ENCODE assay signal across 17 cellular contexts in the genomic region with DNA sequence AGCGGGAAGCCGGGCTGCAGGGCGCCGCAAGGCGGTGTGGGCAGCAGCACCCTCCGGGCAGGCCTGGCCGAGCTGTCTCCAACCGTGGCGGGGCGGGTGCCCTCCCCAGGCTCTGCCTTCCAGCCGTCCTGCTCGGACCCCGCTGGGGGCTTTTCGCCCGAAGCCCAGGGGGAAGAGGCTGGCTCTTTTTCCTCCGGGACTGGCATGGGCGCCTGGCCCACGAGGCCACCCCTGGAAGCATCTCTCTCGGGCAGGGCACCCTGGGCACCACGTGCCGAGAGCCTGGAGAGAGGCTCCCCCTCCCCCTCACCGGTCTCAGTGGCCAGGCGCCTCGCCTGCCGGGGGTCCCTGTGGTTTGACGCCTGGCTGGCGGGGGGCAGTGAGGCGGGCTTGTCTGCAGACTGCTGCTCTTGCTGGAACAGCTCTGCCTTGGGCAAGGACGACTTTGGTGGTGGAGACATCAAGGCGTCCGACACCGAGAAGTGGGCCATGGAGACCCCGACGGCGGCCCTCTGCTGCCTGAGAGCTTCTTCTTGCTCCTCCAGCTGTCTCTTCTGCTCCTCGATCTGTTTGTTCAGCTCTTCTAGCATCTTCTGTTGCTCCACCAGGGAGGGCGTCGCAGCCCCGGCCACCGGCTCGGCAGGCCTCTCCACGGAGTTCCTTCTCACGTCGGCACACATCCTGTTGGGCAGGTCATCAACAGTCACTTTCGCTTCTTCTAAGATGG. TPM values are rescaled to one million over a fixed set of nuclear protein-coding genes. Genes with fewer than 3 reads are reported as not detected.
DNase-seq lines count a peak whose midpoint lies in the region; ATAC-seq and TF ChIP-seq lines count a peak whose summit lies in the region.
"Had no signal": no experiment of that assay in that cellular context is flagged by ENCODE, and none has a peak within 500 bp of the region (broad histone marks: within the 10 kb centered on the region; RNA-seq: fewer than 3 reads in every experiment).

No MANE protein-coding gene starts in this region.

- no peaks in the 10 kb centered on the region for H3K27me3 ChIP-seq in IMR-90 (ENCODE audit: control insufficient read depth, insufficient read depth, low read length)
- H3K27me3 ChIP-seq in endodermal cell (ENCODE audit: control insufficient read depth, insufficient read depth, low read length, poor library complexity, severe bottlenecking), result no peaks in the 10 kb centered on the region
- no peaks in the 10 kb centered on the region for H3K27me3 ChIP-seq in osteoblast (ENCODE audit: insufficient read depth, low read length)

- H3K79me1 ChIP-seq in IMR-90 (ENCODE audit: low read depth in 1 of 2, low read length in 2 of 2), result 0 out of 4 replicates have a peak, but pooled peaks cover 0 to 1% of the 10 kb centered on the region in 2 experiments

- no peak overlapping the region for H2BK5ac ChIP-seq in IMR-90 (ENCODE audit: low read depth, low read length, poor library complexity, severe bottlenecking)

- peaks cover 5% of the 10 kb centered on the region for H3K4me1 Mint-ChIP-seq in endodermal cell

- intact Hi-C loops in IMR-90 (cut with micrococcal nuclease), result no loop called here

- CTCF ChIA-PET in IMR-90 (lab: Yijun Ruan, JAX), result no interaction called here

- no TSS peak for BruUV-seq in IMR-90 (replicated peaks; lab: Mats Ljungman, UMichigan)

- DNase-seq in D341Med (ENCODE audit: low spot score), result peak; percentile 26
- no peak for DNase-seq in IMR-90
- DNase-seq in endodermal cell, result no peak
- DNase-seq in osteoblast (ENCODE audit: insufficient read length, low spot score, missing footprints), result peak; percentile 74
- DNase-seq in left lobe of liver (ENCODE audit: low spot score), result no peak
- no peak for DNase-seq in foreskin fibroblast
- DNase-seq in NAMALWA (ENCODE audit: low spot score), result no peak
- DNase-seq: Calu3; CD4-positive, alpha-beta T cell; DMS79 treated with DMSO at 0.1 percent for 48 hours; GOT3; Kasumi-1; NCI-H1105 treated with DMSO at 0.1 percent for 48 hours; NCI-H187; NCI-H69; NK-92 treated with Interleukin-12 subunit alpha and Interleukin-12 subunit beta, amount 100 ng/mL, for 24 hours; OCI-M1 had no signal

- dilution Hi-C loops in IMR-90 (cut with HindIII; ENCODE audit: low sequenced_read_pairs, unreplicated experiment), result no loop called here

- H3K36me3 ChIP-seq in IMR-90 (ENCODE audit: control insufficient read depth, insufficient read depth, low read length) (peaks cover 16% of the 10 kb centered on the region), endodermal cell (ENCODE audit: control insufficient read depth, insufficient read depth, low read length) (peaks cover 19% of the 10 kb centered on the region), osteoblast (ENCODE audit: insufficient read depth, low read length) (peaks cover 18% of the 10 kb centered on the region)

- peaks cover 11% of the 10 kb centered on the region for H3K36me3 Mint-ChIP-seq in endodermal cell (ENCODE audit: low read depth)

- ATAC-seq in IMR-90 (ENCODE audit: low read depth), result no peak
- no peak for ATAC-seq in left lobe of liver

- H2AK5ac ChIP-seq in IMR-90 (ENCODE audit: low read depth, low read length), result no peak overlapping the region

- H3K79me2 ChIP-seq in osteoblast (ENCODE audit: insufficient read depth, low read length), result no peaks in the 10 kb centered on the region

- no peak overlapping the region for H3K4me3 ChIP-seq in IMR-90 (ENCODE audit: insufficient read depth, low read depth, low read length)
- no peak overlapping the region for H3K4me3 ChIP-seq in endodermal cell (ENCODE audit: low read length)
- no peak overlapping the region for H3K4me3 ChIP-seq in osteoblast (ENCODE audit: insufficient read depth, low read length)
- no peak overlapping the region for H3K4me3 ChIP-seq in foreskin fibroblast (ENCODE audit: low read depth in 1 of 2, low read length in 2 of 2)

- H2AK9ac ChIP-seq in IMR-90 (replicated peaks; ENCODE audit: low read depth, low read length, poor library complexity), result no peak overlapping the region

- H2AFZ ChIP-seq in IMR-90 (replicated peaks; ENCODE audit: low read length, poor library complexity), result peak overlapping the region; percentile 32
- H2AFZ ChIP-seq in osteoblast (ENCODE audit: low read length), result no peak overlapping the region

- H3K9me3 ChIP-seq in IMR-90 (ENCODE audit: control insufficient read depth, insufficient read depth, low read length) (no peaks in the 10 kb centered on the region), endodermal cell (ENCODE audit: control insufficient read depth, low read length) (no peaks in the 10 kb centered on the region), osteoblast (ENCODE audit: low read depth, low read length) (no peaks in the 10 kb centered on the region)

- TF ChIP-seq CTCF in IMR-90 (conservative IDR thresholded peaks at IDR 0.05; ENCODE audit: low read depth, low read length) (no peak), endodermal cell (conservative IDR thresholded peaks at IDR 0.05) (no peak), osteoblast (IDR thresholded peaks at IDR 0.05; ENCODE audit: extremely low read depth, low read depth, low read length) (no peak), foreskin fibroblast (IDR thresholded peaks at IDR 0.05; ENCODE audit: low read depth, low read length) (no peak)

- TF ChIP-seq RAD21 in IMR-90 (IDR thresholded peaks at IDR 0.05; ENCODE audit: low read length), result no peak

- in situ Hi-C loops in IMR-90 (cut with MboI; ENCODE audit: low sequenced_read_pairs), result no loop called here

- H3K56ac ChIP-seq in IMR-90 (ENCODE audit: extremely low read depth, insufficient read depth, low read length), result no peak overlapping the region

- TF ChIP-seq POLR2A in IMR-90 (IDR thresholded peaks at IDR 0.05; ENCODE audit: low read depth, low read length), result no peak

- H3K4me1 ChIP-seq in IMR-90 (ENCODE audit: control insufficient read depth, insufficient read depth, low read length) (peaks cover 7% of the 10 kb centered on the region; the same call in 1 of the 2 replicates), endodermal cell (ENCODE audit: control insufficient read depth, insufficient read depth, low read length) (no peaks in the 10 kb centered on the region), osteoblast (ENCODE audit: insufficient read depth, low read length) (no peaks in the 10 kb centered on the region)

- H3K27ac Mint-ChIP-seq in endodermal cell, result peak overlapping the region; percentile 65
- H3K27ac Mint-ChIP-seq: CD4-positive, alpha-beta T cell had no signal

- H3K9me1 ChIP-seq in IMR-90 (ENCODE audit: insufficient read depth, low read length), result no peaks in the 10 kb centered on the region; the same call in 1 of the 2 replicates

- no peak overlapping the region for H3K14ac ChIP-seq in IMR-90 (replicated peaks; ENCODE audit: low read depth, low read length)

- no peak overlapping the region for H4K8ac ChIP-seq in IMR-90 (ENCODE audit: low read depth in 2 of 2, low read length in 2 of 2)

- H4K20me1 ChIP-seq in IMR-90 (ENCODE audit: insufficient read depth, low read length), result no peaks in the 10 kb centered on the region
- H4K20me1 ChIP-seq in osteoblast (ENCODE audit: insufficient read depth, low read length), result peaks cover 2% of the 10 kb centered on the region

- H3K4ac ChIP-seq in IMR-90 (ENCODE audit: low read depth, low read length), result no peak overlapping the region

- H4K91ac ChIP-seq in IMR-90 (ENCODE audit: insufficient read depth, low read depth, low read length), result no peak overlapping the region

- H3K4me2 ChIP-seq in IMR-90 (ENCODE audit: low read depth, low read length) (no peak overlapping the region), osteoblast (ENCODE audit: insufficient read depth, low read length) (no peak overlapping the region)

- H3K27ac ChIP-seq in IMR-90 (ENCODE audit: insufficient read depth, low read length), result no peak overlapping the region
- H3K27ac ChIP-seq in endodermal cell (ENCODE audit: low read depth, low read length), result no peak overlapping the region
- no peak overlapping the region for H3K27ac ChIP-seq in osteoblast (ENCODE audit: low read depth, low read length)

- no peak overlapping the region for H3K23ac ChIP-seq in IMR-90 (ENCODE audit: low read depth, low read length)

- H3K9me3 Mint-ChIP-seq in endodermal cell, result no peaks in the 10 kb centered on the region
- H3K9me3 Mint-ChIP-seq: CD4-positive, alpha-beta T cell had no signal

- POLR2A ChIA-PET in IMR-90 (lab: Charles Lee; ENCODE audit: unreplicated experiment), result no interaction called here

- 94% methylated on average over 16 of the region's 45 CpGs; no CpG with 5 or more reads in 1 of the 2 experiments for WGBS in IMR-90 (ENCODE audit: extremely low coverage in 2 of 2, insufficient read length in 1 of 2), 2 experiments
- WGBS in endodermal cell (ENCODE audit: insufficient coverage in 1 of 2, insufficient read length in 1 of 2), 2 experiments, result 95 to 97% methylated on average over 31 to 45 of the region's 45 CpGs

- H2BK20ac ChIP-seq in IMR-90 (ENCODE audit: low read depth, low read length), result no peak overlapping the region

- H3K4me3 Mint-ChIP-seq in endodermal cell, result no peak overlapping the region
- H3K4me3 Mint-ChIP-seq: CD4-positive, alpha-beta T cell had no signal

- H3K27me3 Mint-ChIP-seq in endodermal cell (ENCODE audit: insufficient read depth), result no peaks in the 10 kb centered on the region
- H3K27me3 Mint-ChIP-seq: CD4-positive, alpha-beta T cell had no signal

- H3K18ac ChIP-seq in IMR-90 (ENCODE audit: low read depth, low read length), result no peak overlapping the region

- no peak overlapping the region for H2BK15ac ChIP-seq in IMR-90 (ENCODE audit: low read depth, low read length)

- H3K9ac ChIP-seq in IMR-90 (ENCODE audit: low read depth, low read length), result no peak overlapping the region
- no peak overlapping the region for H3K9ac ChIP-seq in endodermal cell (ENCODE audit: extremely low read depth, low read length, poor library complexity, severe bottlenecking)

- no peak overlapping the region for H4K5ac ChIP-seq in IMR-90 (ENCODE audit: low read depth, low read length)

- H2BK120ac ChIP-seq in IMR-90 (ENCODE audit: low read depth, low read length), result no peak overlapping the region

RNA-seq across cellular contexts. Expression of gene TCFL5, which starts 19.5 kb away (rescaled TPM):
- total RNA-seq in IMR-90 (2012; rRNA removed) (8.2 and 8.3 TPM in 2 replicates), endodermal cell (10 to 100 TPM; 15.8 to 17.4 TPM), osteoblast (13.0 TPM in 2 replicates), left lobe of liver (6.2 TPM)
- polyA plus RNA-seq in IMR-90 (2012; rRNA removed), result 5.6 and 6.0 TPM in 2 replicates
- 2.6 and 3.6 TPM in 2 replicates for polyA plus RNA-seq in IMR-90 (2012; cell fraction: cytosol; rRNA removed)
- polyA plus RNA-seq in IMR-90 (2012; cell fraction: nucleus; rRNA removed; ENCODE audit: low replicate concordance), result 2.4 and 9.6 TPM in 2 replicates
- polyA plus RNA-seq in endodermal cell (2013, experiment 1 of 2), result 21.1 TPM
- 22.4 TPM for polyA plus RNA-seq in endodermal cell (2013, experiment 2 of 2)

RNA-seq across cellular contexts. Expression of gene DIDO1, which starts 45.2 kb away (rescaled TPM):
- total RNA-seq in IMR-90 (2012; rRNA removed) (28.1 and 38.3 TPM in 2 replicates), endodermal cell (10 to 100 TPM; 53.5 to 68.3 TPM), osteoblast (44.8 and 46.3 TPM in 2 replicates), left lobe of liver (22.8 TPM)
- 17.5 and 21.8 TPM in 2 replicates for polyA plus RNA-seq in IMR-90 (2012; rRNA removed)
- polyA plus RNA-seq in IMR-90 (2012; cell fraction: cytosol; rRNA removed), result 10.8 and 13.3 TPM in 2 replicates
- polyA plus RNA-seq in IMR-90 (2012; cell fraction: nucleus; rRNA removed; ENCODE audit: low replicate concordance), result 47.1 and 74.1 TPM in 2 replicates
- polyA plus RNA-seq in endodermal cell (2013, experiment 1 of 2), result 47.8 TPM
- 43.0 TPM for polyA plus RNA-seq in endodermal cell (2013, experiment 2 of 2)

RNA-seq across cellular contexts. Expression of gene GID8, which starts 56.8 kb away (rescaled TPM):
- total RNA-seq in IMR-90 (2012; rRNA removed) (33.9 and 36.4 TPM in 2 replicates), endodermal cell (10 to 100 TPM; 51.5 to 52.1 TPM), osteoblast (34.4 and 37.1 TPM in 2 replicates), left lobe of liver (19.3 TPM)
- 18.8 and 21.5 TPM in 2 replicates for polyA plus RNA-seq in IMR-90 (2012; rRNA removed)
- polyA plus RNA-seq in IMR-90 (2012; cell fraction: cytosol; rRNA removed), result 13.8 and 15.1 TPM in 2 replicates
- 13.2 and 19.6 TPM in 2 replicates for polyA plus RNA-seq in IMR-90 (2012; cell fraction: nucleus; rRNA removed; ENCODE audit: low replicate concordance)
- 47.3 TPM for polyA plus RNA-seq in endodermal cell (2013, experiment 1 of 2)
- polyA plus RNA-seq in endodermal cell (2013, experiment 2 of 2), result 41.8 TPM

Comparison
In these comparisons a context has a peak if more than half of its experiments do, and no peak if none do; other contexts are left out.
1. DNase-seq: peak in D341Med (single experiment) and osteoblast (single experiment); none in IMR-90 (single experiment), endodermal cell (single experiment), left lobe of liver (single experiment), foreskin fibroblast (0 of 2) and NAMALWA (single experiment).